In genomic region chr17:64728041-64728695, GRCh38 we compare ENCODE assay signal across 34 cellular contexts.
DNase-seq lines count a peak whose midpoint lies in the region; ATAC-seq and TF ChIP-seq lines count a peak whose summit lies in the region.
"Had no signal": no experiment of that assay in that cellular context is flagged by ENCODE, and none has a peak within 500 bp of the region (broad histone marks: within the 10 kb centered on the region; RNA-seq: fewer than 3 reads in every experiment).

No MANE protein-coding gene starts in this region.

- intact Hi-C loops in Right ventricle myocardium superior (cut with DNase I) (no loop called here), esophagus muscularis mucosa (cut with DNase I) (no loop called here)

- TF ChIP-seq CTCF in right atrium auricular region (IDR thresholded peaks at IDR 0.05) (no peak), WTC11 (IDR thresholded peaks at IDR 0.05) (no peak), esophagus muscularis mucosa (IDR thresholded peaks at IDR 0.05) (no peak)

- TF ChIP-seq POLR2A in esophagus muscularis mucosa (IDR thresholded peaks at IDR 0.05; ENCODE audit: low read depth): no peak

- H3K27me3 Mint-ChIP-seq in WTC11 (ENCODE audit: low read depth) (no peaks in the 10 kb centered on the region), immature natural killer cell (ENCODE audit: low read depth in 3 of 3) (peaks cover 0 to 5% (median 0%) of the 10 kb centered on the region in 3 donors)
- H3K27me3 Mint-ChIP-seq: activated naive CD8-positive, alpha-beta T cell treated with anti-CD3 and anti-CD28 coated beads for 36 hours; activated T-cell treated with anti-CD3 and anti-CD28 coated beads, Interleukin-2, amount 50 U/mL, for 24 hours; natural killer cell treated with Interleukin-12 subunit alpha and Interleukin-12 subunit beta and Interleukin-15 and Interleukin-18, amount 100 ng/mL, for 72 hours had no signal

- H3K27ac ChIP-seq in right atrium auricular region: peak overlapping the region in 1 of 2 donors; percentile 41
- H3K27ac ChIP-seq in esophagus muscularis mucosa (replicated peaks in 1 of 4): no peak overlapping the region
- H3K27ac ChIP-seq: foreskin keratinocyte, thoracic aorta, uterus, VCaP had no signal

- DNase-seq in Right ventricle myocardium superior: peak; percentile 55
- DNase-seq in right atrium auricular region (ENCODE audit: low spot score): no peak
- no peak for DNase-seq in WTC11 (ENCODE audit: low spot score)
- peak; percentile 19 for DNase-seq in iris pigment epithelial cell (ENCODE audit: low read depth)
- no peak for DNase-seq in immature natural killer cell
- DNase-seq in esophagus muscularis mucosa (ENCODE audit: extremely low spot score): no peak
- DNase-seq: 8988T; activated CD4-positive, alpha-beta T cell treated with anti-CD3 and anti-CD28 coated beads for 48 hours; activated effector memory CD4-positive, alpha-beta T cell treated with anti-CD3 and anti-CD28 coated beads, Interleukin-2, amount 50 U/mL, for 16 hours; activated naive CD8-positive, alpha-beta T cell treated with anti-CD3 and anti-CD28 coated beads for 36 hours; activated T-cell treated with anti-CD3 and anti-CD28 coated beads, Interleukin-2, amount 50 U/mL, for 24 hours; Calu3; caudate nucleus; DND-41; effector memory CD4-positive, alpha-beta T cell; foreskin keratinocyte; heart right ventricle; mucosa of descending colon; NCI-H1417 treated with DMSO at 0.1 percent for 48 hours; NCI-H2029 treated with DMSO at 0.1 percent for 48 hours; NCI-H526; occipital lobe; OCI-M1; stimulated activated CD4-positive, alpha-beta T cell treated with anti-CD3 and anti-CD28 coated beads, Interleukin-1b, Interleukin-23, amount 100 ng/mL, for 48 hours; stimulated activated naive CD8-positive, alpha-beta T cell treated with anti-CD3 and anti-CD28 coated beads, Interleukin-15, Interleukin-2, amounts not matched to agents 100 U/mL and 50 U/mL, for 24 hours; uterus had no signal

- H3K9ac ChIP-seq in skeletal muscle satellite cell (ENCODE audit: low read depth, low read length): peak overlapping the region; percentile 65

- CTCF ChIA-PET in WTC11 (lab: Charles Lee): no interaction called here

- H3K27me3 ChIP-seq in right atrium auricular region (no peaks in the 10 kb centered on the region), skeletal muscle satellite cell (ENCODE audit: control insufficient read depth, insufficient read depth, low read length) (no peaks in the 10 kb centered on the region), esophagus muscularis mucosa (no peaks in the 10 kb centered on the region)
- H3K27me3 ChIP-seq: foreskin keratinocyte, heart right ventricle, uterus had no signal

- 83% methylated on average over 6 of the region's 8 CpGs for WGBS in esophagus muscularis mucosa

- H3K36me3 Mint-ChIP-seq in WTC11 (no peaks in the 10 kb centered on the region), immature natural killer cell (no peaks in the 10 kb centered on the region)
- H3K36me3 Mint-ChIP-seq: activated naive CD8-positive, alpha-beta T cell treated with anti-CD3 and anti-CD28 coated beads for 36 hours; natural killer cell treated with Interleukin-12 subunit alpha and Interleukin-12 subunit beta and Interleukin-15 and Interleukin-18, amount 100 ng/mL, for 72 hours had no signal

- H3K4me1 Mint-ChIP-seq in WTC11: no peaks in the 10 kb centered on the region
- H3K4me1 Mint-ChIP-seq in immature natural killer cell: no peaks in the 10 kb centered on the region
- H3K4me1 Mint-ChIP-seq: activated naive CD8-positive, alpha-beta T cell treated with anti-CD3 and anti-CD28 coated beads for 36 hours had no signal

- no peak overlapping the region for H3K4me2 ChIP-seq in skeletal muscle satellite cell (ENCODE audit: low read length)

- H3K36me3 ChIP-seq in right atrium auricular region (no peaks in the 10 kb centered on the region), skeletal muscle satellite cell (ENCODE audit: insufficient read depth, low read length) (no peaks in the 10 kb centered on the region), esophagus muscularis mucosa (no peaks in the 10 kb centered on the region)
- H3K36me3 ChIP-seq: heart right ventricle, thoracic aorta, uterus had no signal

- H3K9me3 ChIP-seq in right atrium auricular region: no peaks in the 10 kb centered on the region
- H3K9me3 ChIP-seq in skeletal muscle satellite cell (replicated peaks; ENCODE audit: low read length): no peaks in the 10 kb centered on the region
- H3K9me3 ChIP-seq in esophagus muscularis mucosa: no peaks in the 10 kb centered on the region
- H3K9me3 ChIP-seq: heart right ventricle, mucosa of descending colon, thoracic aorta, uterus had no signal

- H3K4me3 Mint-ChIP-seq in WTC11 (no peak overlapping the region), immature natural killer cell (no peak overlapping the region)
- H3K4me3 Mint-ChIP-seq: activated naive CD8-positive, alpha-beta T cell treated with anti-CD3 and anti-CD28 coated beads for 36 hours; activated T-cell treated with anti-CD3 and anti-CD28 coated beads, Interleukin-2, amount 50 U/mL, for 24 hours; natural killer cell treated with Interleukin-12 subunit alpha and Interleukin-12 subunit beta and Interleukin-15 and Interleukin-18, amount 100 ng/mL, for 72 hours; T-helper 2 cell treated with Interferon-gamma antibody and Interleukin-4, amounts not matched to agents 5 μg/mL and 100 μg/mL, for 36 hours had no signal

- POLR2A ChIA-PET in WTC11 (lab: Charles Lee): no interaction called here

- peak; percentile 36 for ATAC-seq in Right ventricle myocardium superior (ENCODE audit: poor library complexity)
- no peak for ATAC-seq in WTC11
- ATAC-seq in HG03045 (IDR thresholded peaks at IDR 0.05; ENCODE audit: unreplicated experiment): no peak
- ATAC-seq: foreskin keratinocyte; heart right ventricle; mucosa of descending colon; natural killer cell treated with Interleukin-12 subunit alpha and Interleukin-12 subunit beta and Interleukin-15 and Interleukin-18, amount 100 ng/mL, for 72 hours; stimulated activated naive CD8-positive, alpha-beta T cell treated with anti-CD3 and anti-CD28 coated beads, Interleukin-15, Interleukin-2, amounts not matched to agents 100 U/mL and 50 U/mL, for 24 hours had no signal

- H3K4me1 ChIP-seq in right atrium auricular region (peaks cover 0 to 24% of the 10 kb centered on the region in 2 donors), skeletal muscle satellite cell (ENCODE audit: control insufficient read depth, insufficient read depth, low read length) (peaks cover 66% of the 10 kb centered on the region), esophagus muscularis mucosa (peaks cover 10 to 25% (median 19%) of the 10 kb centered on the region in 4 donors)
- H3K4me1 ChIP-seq: uterus had no signal

- no peak overlapping the region for H3K27ac Mint-ChIP-seq in WTC11
- no peak overlapping the region for H3K27ac Mint-ChIP-seq in immature natural killer cell
- H3K27ac Mint-ChIP-seq: activated naive CD8-positive, alpha-beta T cell treated with anti-CD3 and anti-CD28 coated beads for 36 hours; activated T-cell treated with anti-CD3 and anti-CD28 coated beads, Interleukin-2, amount 50 U/mL, for 24 hours; natural killer cell treated with Interleukin-12 subunit alpha and Interleukin-12 subunit beta and Interleukin-15 and Interleukin-18, amount 100 ng/mL, for 72 hours; T-helper 2 cell treated with Interferon-gamma antibody and Interleukin-4, amounts not matched to agents 5 μg/mL and 100 μg/mL, for 36 hours had no signal

- H3K9me3 Mint-ChIP-seq in WTC11 (no peaks in the 10 kb centered on the region), immature natural killer cell (no peaks in the 10 kb centered on the region)
- H3K9me3 Mint-ChIP-seq: activated naive CD8-positive, alpha-beta T cell treated with anti-CD3 and anti-CD28 coated beads for 36 hours; activated T-cell treated with anti-CD3 and anti-CD28 coated beads, Interleukin-2, amount 50 U/mL, for 24 hours; natural killer cell treated with Interleukin-12 subunit alpha and Interleukin-12 subunit beta and Interleukin-15 and Interleukin-18, amount 100 ng/mL, for 72 hours; T-helper 2 cell treated with Interferon-gamma antibody and Interleukin-4, amounts not matched to agents 5 μg/mL and 100 μg/mL, for 36 hours had no signal

- no peak for TF ChIP-seq EP300 in esophagus muscularis mucosa (IDR thresholded peaks at IDR 0.05)

- H3K4me3 ChIP-seq in right atrium auricular region: no peak overlapping the region
- no peak overlapping the region for H3K4me3 ChIP-seq in skeletal muscle satellite cell (ENCODE audit: low read length)
- no peak overlapping the region for H3K4me3 ChIP-seq in esophagus muscularis mucosa
- H3K4me3 ChIP-seq: coronary artery, heart right ventricle, lung, mucosa of descending colon, thoracic aorta, uterus had no signal

TF ChIP-seq in WTC11, 78 proteins besides CTCF, POLR2A, EP300 and RAD21:
- TF ChIP-seq SMAD4 (CRISPR knock-in tag; IDR thresholded peaks at IDR 0.05): no peak
- TF ChIP-seq FOXK1 (CRISPR knock-in tag; IDR thresholded peaks at IDR 0.05): no peak
- TF ChIP-seq GABPB1 (CRISPR knock-in tag; IDR thresholded peaks at IDR 0.05): peak; percentile 94

Comparison
In these comparisons a context has a peak if more than half of its experiments do, and no peak if none do; other contexts are left out.
1. DNase-seq: peak in Right ventricle myocardium superior (single experiment) and iris pigment epithelial cell (single experiment); none in right atrium auricular region (single experiment), WTC11 (single experiment), immature natural killer cell (0 of 3) and esophagus muscularis mucosa (single experiment).